ENCODE assay signal across 22 cellular contexts in genomic region chr19:50949792-50950320, GRCh38. TPM values are rescaled to one million over a fixed set of nuclear protein-coding genes. Genes with fewer than 3 reads are reported as not detected.
DNase-seq lines count a peak whose midpoint lies in the region; ATAC-seq and TF ChIP-seq lines count a peak whose summit lies in the region.
"Had no signal": no experiment of that assay in that cellular context is flagged by ENCODE, and none has a peak within 500 bp of the region (broad histone marks: within the 10 kb centered on the region; RNA-seq: fewer than 3 reads in every experiment).

No MANE protein-coding gene starts in this region.

- H2AK5ac ChIP-seq in mesendoderm (ENCODE audit: low read length) = no peak overlapping the region

- H3K9ac ChIP-seq in iPS-15b (ENCODE audit: low read depth, low read length) (no peak overlapping the region), mesendoderm (ENCODE audit: low read length) (no peak overlapping the region)
- H3K9ac ChIP-seq: GM23248 had no signal

- no peak overlapping the region for H4K8ac ChIP-seq in mesendoderm (ENCODE audit: low read depth, low read length)

- H3K27me3 ChIP-seq in iPS-15b (ENCODE audit: control insufficient read depth, insufficient read depth, low read length) (no peaks in the 10 kb centered on the region), mesendoderm (ENCODE audit: insufficient read depth, low read length, poor library complexity) (no peaks in the 10 kb centered on the region)

- POLR2A ChIA-PET in WTC11 (lab: Charles Lee) = no interaction called here

- H3K9me3 Mint-ChIP-seq in WTC11 = peaks cover 4% of the 10 kb centered on the region; the same call in 1 of the 2 replicates
- H3K9me3 Mint-ChIP-seq: CD4-positive, alpha-beta T cell had no signal

- no peak overlapping the region for H3K27ac ChIP-seq in mesendoderm (ENCODE audit: low read depth, low read length)
- H3K27ac ChIP-seq: 22Rv1, A549, C4-2B, GM23248, HL-60 had no signal

- H3K4me1 ChIP-seq in iPS-15b (ENCODE audit: control insufficient read depth, insufficient read depth, low read length) = peaks cover 7% of the 10 kb centered on the region
- no peaks in the 10 kb centered on the region for H3K4me1 ChIP-seq in mesendoderm (ENCODE audit: control insufficient read depth, low read depth, low read length)
- H3K4me1 ChIP-seq: A549, Caco-2, HAP-1 had no signal

- H3K4me3 ChIP-seq in iPS-15b (ENCODE audit: low read depth, low read length) (peak overlapping the region; percentile 35), mesendoderm (ENCODE audit: low read length) (no peak overlapping the region)
- H3K4me3 ChIP-seq: A549, GM12878, GM23248, HAP-1, K562 had no signal

- no peaks in the 10 kb centered on the region for H3K79me1 ChIP-seq in mesendoderm (ENCODE audit: low read length)

- H3K4me1 Mint-ChIP-seq in WTC11 = peaks cover 13% of the 10 kb centered on the region

- ATAC-seq in WTC11 = no peak; the same call in 1 of the 2 replicates
- ATAC-seq in GM18873 (IDR thresholded peaks at IDR 0.05; ENCODE audit: low FRiP score, unreplicated experiment) = no peak
- ATAC-seq: A549, GM12878, K562 had no signal

- no peak overlapping the region for H3K27ac Mint-ChIP-seq in WTC11
- H3K27ac Mint-ChIP-seq: CD4-positive, alpha-beta T cell had no signal

- CTCF ChIA-PET in WTC11 (lab: Charles Lee) = interaction anchor here (0.7 to 1.8 kb wide), 7 partner anchors 14 to 147 kb away, joined by 3 to 17 read pairs (median 3); no protein-coding TSS in a partner anchor

- H3K23ac ChIP-seq in mesendoderm (ENCODE audit: low read length) = no peak overlapping the region

- H3K56ac ChIP-seq in mesendoderm (ENCODE audit: low read length) = no peak overlapping the region

- peaks cover 14% of the 10 kb centered on the region for H3K27me3 Mint-ChIP-seq in WTC11 (ENCODE audit: low read depth)

- no peak overlapping the region for H2BK5ac ChIP-seq in mesendoderm (ENCODE audit: low read length)

- H3K36me3 ChIP-seq in iPS-15b (ENCODE audit: control insufficient read depth, insufficient read depth, low read length) (no peaks in the 10 kb centered on the region), mesendoderm (ENCODE audit: control insufficient read depth, insufficient read depth, low read length) (no peaks in the 10 kb centered on the region)
- H3K36me3 ChIP-seq: HAP-1 had no signal

- no peak overlapping the region for H4K5ac ChIP-seq in mesendoderm (ENCODE audit: low read length)

- DNase-seq in NCI-H2227 (lab: John Stamatoyannopoulos, UW; ENCODE audit: unreplicated experiment) = peak; percentile 31
- DNase-seq in NCI-H2227 treated with DMSO at 0.1 percent for 48 hours (lab: John Stamatoyannopoulos, UW) = no peak
- DNase-seq in WTC11 (ENCODE audit: low spot score) = peak; percentile 21
- peak; percentile 11 for DNase-seq in mesendoderm
- no peak for DNase-seq in GF-D8 (lab: John Stamatoyannopoulos, UW)
- DNase-seq in NCI-H446 treated with DMSO at 0.1 percent for 48 hours (lab: John Stamatoyannopoulos, UW) = no peak
- DNase-seq: AML-193; Caco-2; CD4-positive, alpha-beta T cell; GM23248; IMR-90 had no signal

- H3K9me3 ChIP-seq in iPS-15b (ENCODE audit: control insufficient read depth, insufficient read depth, low read length) = no peaks in the 10 kb centered on the region
- H3K9me3 ChIP-seq: A549, Caco-2, HAP-1 had no signal

- no peak overlapping the region for H3K4me3 Mint-ChIP-seq in WTC11
- H3K4me3 Mint-ChIP-seq: CD4-positive, alpha-beta T cell had no signal

- WGBS in mesendoderm (ENCODE audit: extremely low coverage, insufficient coverage, low lambda C conversion rate) = no CpG with 5 or more reads among the region's 20 CpGs

- no peak overlapping the region for H3K18ac ChIP-seq in mesendoderm (ENCODE audit: low read length)

- no peak overlapping the region for H2BK15ac ChIP-seq in mesendoderm (replicated peaks; ENCODE audit: low read depth)

- H3K4ac ChIP-seq in mesendoderm (ENCODE audit: low read depth, low read length) = no peak overlapping the region

- TF ChIP-seq CTCF in WTC11 (IDR thresholded peaks at IDR 0.05) = no peak

- H3K36me3 Mint-ChIP-seq in WTC11 = no peaks in the 10 kb centered on the region

- H3K79me2 ChIP-seq in mesendoderm (ENCODE audit: control insufficient read depth, insufficient read depth, low read length) = no peaks in the 10 kb centered on the region

- no peak overlapping the region for H2BK120ac ChIP-seq in mesendoderm (ENCODE audit: low read depth, low read length)

- no peak overlapping the region for H3K4me2 ChIP-seq in mesendoderm (ENCODE audit: low read length)
- H3K4me2 ChIP-seq: A549 had no signal

TF ChIP-seq in WTC11, 78 proteins besides CTCF, POLR2A, EP300 and RAD21:
- TF ChIP-seq ZNF281 (CRISPR knock-in tag; IDR thresholded peaks at IDR 0.05) (no peak), OVOL2 (CRISPR knock-in tag; IDR thresholded peaks at IDR 0.05; ENCODE audit: borderline replicate concordance) (no peak)

RNA-seq across cellular contexts. Expression of gene KLK5, which starts 3.0 kb away (rescaled TPM):
- 0.66 to 1.0 TPM (median 0.69 TPM) in 3 replicates for total RNA-seq in WTC11 (2021)
- polyA plus RNA-seq in mesendoderm (2013, experiment 1 of 2) = 0.70 TPM
- 0.59 TPM for polyA plus RNA-seq in mesendoderm (2013, experiment 2 of 2)
- total RNA-seq: Caco-2; CD4-positive, alpha-beta T cell; GM12878; GM23248; HT1080; IMR-90; K562 had no signal
- polyA plus RNA-seq: A549, BJ, GM23248, IMR-90, K562 had no signal

RNA-seq across cellular contexts. Expression of gene KLK6, which starts 19.5 kb away (rescaled TPM):
- total RNA-seq in WTC11 (2021) = 0.52 to 1.1 TPM (median 0.92 TPM) in 3 replicates
- 0.60 TPM for polyA plus RNA-seq in mesendoderm (2013, experiment 1 of 2)
- 0.69 TPM for polyA plus RNA-seq in mesendoderm (2013, experiment 2 of 2)
- total RNA-seq: CD4-positive, alpha-beta T cell; GM12878; GM23248; HT1080; IMR-90; K562 had no signal
- polyA plus RNA-seq: BJ, GM12878, GM23248, IMR-90, K562 had no signal

RNA-seq across cellular contexts. Expression of gene KLK7, which starts 33.9 kb away (rescaled TPM):
- total RNA-seq in WTC11 (2021) = 0.66 to 0.87 TPM (median 0.78 TPM) in 3 replicates
- 0.18 TPM for polyA plus RNA-seq in mesendoderm (2013, experiment 1 of 2)
- polyA plus RNA-seq in mesendoderm (2013, experiment 2 of 2) = 0.17 TPM
- total RNA-seq: Caco-2; CD4-positive, alpha-beta T cell; GM12878; GM23248; HT1080; IMR-90; K562 had no signal
- polyA plus RNA-seq: A549, BJ, GM12878, GM23248, IMR-90 had no signal

RNA-seq across cellular contexts. Expression of gene KLK4, which starts 38.7 kb away (rescaled TPM):
- total RNA-seq in WTC11 (2021) = 0.27 to 0.82 TPM (median 0.70 TPM) in 3 replicates
- 0.03 TPM for polyA plus RNA-seq in mesendoderm (2013, experiment 1 of 2)
- not detected for polyA plus RNA-seq in mesendoderm (2013, experiment 2 of 2)
- total RNA-seq: Caco-2; CD4-positive, alpha-beta T cell; GM12878; GM23248; HT1080; IMR-90; K562 had no signal
- polyA plus RNA-seq: A549, BJ, GM23248, IMR-90, K562 had no signal

RNA-seq across cellular contexts. Expression of gene KLK8, which starts 51.5 kb away (rescaled TPM):
- total RNA-seq in WTC11 (2021) = 4.4 to 6.9 TPM (median 5.9 TPM) in 3 replicates
- 3.3 TPM for polyA plus RNA-seq in mesendoderm (2013, experiment 1 of 2)
- polyA plus RNA-seq in mesendoderm (2013, experiment 2 of 2) = 2.5 TPM
- total RNA-seq: CD4-positive, alpha-beta T cell; GM12878; GM23248; HT1080; IMR-90 had no signal
- polyA plus RNA-seq: A549, BJ, GM12878, GM23248, IMR-90 had no signal

Comparison
In these comparisons a context has a peak if more than half of its experiments do, and no peak if none do; other contexts are left out.
1. DNase-seq: peak in NCI-H2227 (single experiment), WTC11 (single experiment) and mesendoderm (single experiment); none in NCI-H2227 treated with DMSO at 0.1 percent for 48 hours (single experiment), GF-D8 (single experiment) and NCI-H446 treated with DMSO at 0.1 percent for 48 hours (single experiment).